ENCODE assay signal across 9 cellular contexts in the genomic region with DNA sequence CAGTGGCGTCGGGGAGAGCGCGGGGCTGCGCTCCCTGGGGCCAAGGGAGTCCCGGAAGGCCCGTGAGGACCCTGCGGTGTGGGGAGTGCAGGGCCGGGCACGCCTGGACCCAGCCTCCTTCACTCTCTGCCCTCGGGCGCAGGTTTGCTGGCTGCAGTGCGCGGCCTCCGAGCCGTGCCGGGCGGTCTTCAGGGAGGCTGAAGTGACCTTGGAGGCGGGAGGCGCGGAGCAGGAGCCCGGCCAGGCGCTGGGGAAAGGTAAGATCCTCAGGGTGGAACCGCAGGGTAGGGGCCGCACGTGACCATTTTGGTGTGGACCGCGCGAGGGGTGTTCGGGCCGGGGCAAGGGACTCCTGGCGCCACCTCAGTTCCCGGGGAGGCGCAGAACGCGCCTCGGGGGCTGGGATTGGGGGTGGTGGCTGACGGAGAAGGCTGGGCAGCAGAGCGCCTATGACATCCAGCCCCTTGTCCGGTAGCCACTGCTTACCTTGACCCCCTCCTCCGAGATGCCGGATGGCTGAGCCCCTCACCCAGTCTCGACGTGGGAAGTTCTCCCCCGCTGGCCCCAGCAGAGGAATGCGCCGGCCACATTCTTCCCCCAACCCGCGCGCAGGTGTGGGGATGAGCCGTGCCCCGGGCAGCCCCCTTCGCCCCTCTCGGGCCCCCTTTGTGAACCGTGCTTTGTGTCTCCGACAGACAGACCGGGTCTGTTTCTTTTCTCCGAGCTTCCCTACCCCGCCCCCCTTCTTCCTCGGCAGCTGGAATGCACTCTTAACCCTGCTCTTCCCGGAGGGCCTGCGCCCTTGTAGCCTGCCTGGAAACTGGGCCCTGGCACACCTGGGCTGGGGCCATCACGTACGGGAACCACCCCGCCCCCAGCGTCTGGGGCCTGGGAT. TPM values are rescaled to one million over a fixed set of nuclear protein-coding genes. Genes with fewer than 3 reads are reported as not detected.
DNase-seq lines count a peak whose midpoint lies in the region; ATAC-seq and FAIRE-seq lines count a peak whose summit lies in the region.
"Had no signal": no experiment of that assay in that cellular context is flagged by ENCODE, and none has a peak within 500 bp of the region (broad histone marks: within the 10 kb centered on the region; RNA-seq: fewer than 3 reads in every experiment).

No MANE protein-coding gene starts in this region.

- DNase-seq in T-helper 1 cell (no peak), SK-N-MC (ENCODE audit: low read depth, low spot score) (no peak), posterior vena cava (ENCODE audit: low spot score) (no peak), urothelium cell line (ENCODE audit: low spot score) (no peak)
- no peak for DNase-seq in stimulated activated naive B cell treated with anti-CD40 and anti-IgM and Interleukin-4, amounts not matched to agents 10 μg/mL and 1 μg/mL and 100 μg/mL, for 72 hours

- ATAC-seq in stimulated activated naive B cell treated with anti-CD40 and anti-IgM and Interleukin-4, amounts not matched to agents 10 μg/mL and 1 μg/mL and 100 μg/mL, for 72 hours (replicated peaks) = peak; percentile 14 to 38
- no peak for ATAC-seq in HG03342 (IDR thresholded peaks at IDR 0.05; ENCODE audit: unreplicated experiment)

- H3K9me3 ChIP-seq in SK-N-MC (ENCODE audit: low read depth, low read length) = no peaks in the 10 kb centered on the region
- no peaks in the 10 kb centered on the region for H3K9me3 ChIP-seq in iPS-18c (ENCODE audit: control insufficient read depth, insufficient read depth, low read length)

- peaks cover 61% of the 10 kb centered on the region for H3K27me3 Mint-ChIP-seq in T-helper 1 cell treated with Interleukin-12 subunit alpha and Interleukin-12 subunit beta and Interleukin-4 antibody, amounts not matched to agents 30 μg/mL and 1 μg/mL, for 36 hours (ENCODE audit: low read depth)
- peaks cover 61 to 82% of the 10 kb centered on the region in 2 donors for H3K27me3 Mint-ChIP-seq in stimulated activated naive B cell treated with anti-CD40 and anti-IgM and Interleukin-4, amounts not matched to agents 10 μg/mL and 1 μg/mL and 100 μg/mL, for 72 hours

- intact Hi-C loops in posterior vena cava (cut with DNase I) = no loop called here

- peaks cover 3% of the 10 kb centered on the region for H3K36me3 Mint-ChIP-seq in T-helper 1 cell treated with Interleukin-12 subunit alpha and Interleukin-12 subunit beta and Interleukin-4 antibody, amounts not matched to agents 30 μg/mL and 1 μg/mL, for 36 hours (ENCODE audit: low read depth)
- H3K36me3 Mint-ChIP-seq in stimulated activated naive B cell treated with anti-CD40 and anti-IgM and Interleukin-4, amounts not matched to agents 10 μg/mL and 1 μg/mL and 100 μg/mL, for 72 hours = no peaks in the 10 kb centered on the region

- FAIRE-seq in urothelium cell line (lab: Jason Lieb, UNC) = no peak
- FAIRE-seq: D721Med had no signal

- peak overlapping the region; percentile 42 for H3K4me3 Mint-ChIP-seq in T-helper 1 cell treated with Interleukin-12 subunit alpha and Interleukin-12 subunit beta and Interleukin-4 antibody, amounts not matched to agents 30 μg/mL and 1 μg/mL, for 36 hours
- H3K4me3 Mint-ChIP-seq in stimulated activated naive B cell treated with anti-CD40 and anti-IgM and Interleukin-4, amounts not matched to agents 10 μg/mL and 1 μg/mL and 100 μg/mL, for 72 hours = peak overlapping the region in 1 of 2 donors; percentile 30

- H3K4me1 Mint-ChIP-seq in T-helper 1 cell treated with Interleukin-12 subunit alpha and Interleukin-12 subunit beta and Interleukin-4 antibody, amounts not matched to agents 30 μg/mL and 1 μg/mL, for 36 hours (ENCODE audit: low read depth) = peaks cover 6% of the 10 kb centered on the region
- H3K4me1 Mint-ChIP-seq in stimulated activated naive B cell treated with anti-CD40 and anti-IgM and Interleukin-4, amounts not matched to agents 10 μg/mL and 1 μg/mL and 100 μg/mL, for 72 hours = peaks cover 7 to 29% of the 10 kb centered on the region in 2 donors

- H3K36me3 ChIP-seq in SK-N-MC (ENCODE audit: insufficient read depth, low read length) = no peaks in the 10 kb centered on the region

- H3K9ac ChIP-seq in SK-N-MC (ENCODE audit: insufficient read length) = no peak overlapping the region

- H3K9me3 Mint-ChIP-seq in T-helper 1 cell treated with Interleukin-12 subunit alpha and Interleukin-12 subunit beta and Interleukin-4 antibody, amounts not matched to agents 30 μg/mL and 1 μg/mL, for 36 hours = no peaks in the 10 kb centered on the region
- H3K9me3 Mint-ChIP-seq in stimulated activated naive B cell treated with anti-CD40 and anti-IgM and Interleukin-4, amounts not matched to agents 10 μg/mL and 1 μg/mL and 100 μg/mL, for 72 hours = no peaks in the 10 kb centered on the region

- H3K27ac ChIP-seq in SK-N-MC = no peak overlapping the region

- H3K4me3 ChIP-seq in SK-N-MC (peak overlapping the region; percentile 77), iPS-18c (ENCODE audit: insufficient read depth, low read depth, low read length) (peak overlapping the region; percentile 91)

- no peak overlapping the region for H3K27ac Mint-ChIP-seq in T-helper 1 cell treated with Interleukin-12 subunit alpha and Interleukin-12 subunit beta and Interleukin-4 antibody, amounts not matched to agents 30 μg/mL and 1 μg/mL, for 36 hours
- H3K27ac Mint-ChIP-seq in stimulated activated naive B cell treated with anti-CD40 and anti-IgM and Interleukin-4, amounts not matched to agents 10 μg/mL and 1 μg/mL and 100 μg/mL, for 72 hours = no peak overlapping the region

RNA-seq across cellular contexts. Expression of a gene that starts 0.6 kb away (rescaled TPM):
- 1 to 10 TPM; 2.9 to 3.4 TPM for total RNA-seq in posterior vena cava
